In the genomic region with DNA sequence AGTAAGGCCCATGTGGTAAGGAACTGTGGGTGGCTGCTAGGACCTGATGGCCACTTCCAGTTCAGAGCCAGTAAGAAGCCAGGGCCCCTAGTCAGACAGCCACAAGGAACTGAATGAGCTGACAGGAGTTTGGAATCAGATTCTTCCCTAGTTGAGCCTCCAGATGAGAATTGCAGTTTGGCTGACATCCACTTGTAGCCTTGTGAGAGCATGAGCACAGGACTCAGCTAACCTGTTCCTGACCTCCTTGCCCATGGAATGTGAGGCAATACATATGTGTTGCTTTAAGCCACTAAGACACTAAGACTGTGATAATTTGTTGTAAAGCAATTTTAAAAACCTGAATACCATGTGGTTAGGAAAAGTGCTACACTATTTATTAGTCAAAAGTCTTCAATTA, we compare ENCODE assay signal across 14 cellular contexts. TPM values are rescaled to one million over a fixed set of nuclear protein-coding genes. Genes with fewer than 3 reads are reported as not detected.
A peak's percentile ranks its signal among the peaks of the same experiment; 100 is the strongest.
DNase-seq lines count a peak whose midpoint lies in the region; ATAC-seq, FAIRE-seq and TF ChIP-seq lines count a peak whose summit lies in the region.
"Had no signal": no experiment of that assay in that cellular context is flagged by ENCODE, and none has a peak within 500 bp of the region (broad histone marks: within the 10 kb centered on the region; RNA-seq: fewer than 3 reads in every experiment).

No MANE protein-coding gene starts in this region.

- H3K4me2 ChIP-seq in MM.1S (ENCODE audit: low read depth, low read length) (peak overlapping the region; percentile 82; the same call in 1 of the 2 replicates), K562 (ENCODE audit: insufficient read depth, low read length) (peak overlapping the region; percentile 85), osteoblast (ENCODE audit: insufficient read depth, low read length) (no peak overlapping the region)

- DNase-seq in DMS53 (lab: John Stamatoyannopoulos, UW) (peak; percentile 37), DMS53 treated with DMSO at 0.1 percent for 48 hours (lab: John Stamatoyannopoulos, UW; ENCODE audit: unreplicated experiment) (no peak), MM.1S (no peak), K562 (ENCODE audit: extremely low read depth in 1 of 4, low spot score in 3 of 4) (peak in 1 of 4 experiments; percentile 29), osteoblast (ENCODE audit: insufficient read length, low spot score, missing footprints) (no peak), lower lobe of right lung (no peak)
- DNase-seq in activated CD8-positive, alpha-beta memory T cell treated with anti-CD3 and anti-CD28 coated beads, Interleukin-2, amount 10 ng/mL, durations not matched to agents 7 days and 5 days, result no peak
- DNase-seq: activated effector memory CD4-positive, alpha-beta T cell treated with Interleukin-2 at 50 U/mL for 16 hours; central memory CD4-positive, alpha-beta T cell; MG63; NCI-H2171; Right ventricle myocardium superior had no signal

- no peaks in the 10 kb centered on the region for H3K9me1 ChIP-seq in K562 (ENCODE audit: control insufficient read depth, insufficient read depth, low read length)

- POLR2A ChIA-PET in K562 (lab: Yijun Ruan, JAX), result interaction anchor here (1.5 to 2.4 kb wide), 2 partner anchors 8 to 12 kb away, joined by 3 to 6 read pairs; partner anchors contain the start of gene TXNL1

- TF ChIP-seq POLR2A in K562 (conservative IDR thresholded peaks at IDR 0.05), result no peak

- peaks cover 13% of the 10 kb centered on the region for H3F3A ChIP-seq in MM.1S (ENCODE audit: insufficient read depth, low read length)

- H4K20me1 ChIP-seq in MM.1S (ENCODE audit: insufficient read depth, low read length) (no peaks in the 10 kb centered on the region), K562 (replicated peaks; ENCODE audit: control insufficient read depth, insufficient read depth, low read length) (no peaks in the 10 kb centered on the region), osteoblast (ENCODE audit: insufficient read depth, low read length) (peaks cover 4% of the 10 kb centered on the region)

- no TSS peak for BruUV-seq in K562 (replicated peaks; lab: Mats Ljungman, UMichigan)

- no peaks in the 10 kb centered on the region for H3K27me3 Mint-ChIP-seq in activated CD8-positive, alpha-beta memory T cell treated with anti-CD3 and anti-CD28 coated beads, Interleukin-2, amount 10 ng/mL, durations not matched to agents 7 days and 5 days

- TF ChIP-seq EP300 in K562 (IDR thresholded peaks at IDR 0.05; ENCODE audit: low read length), result no peak

- intact Hi-C loops in K562 (cut with micrococcal nuclease) (no loop called here), lower lobe of right lung (cut with DNase I) (no loop called here)

- in situ Hi-C loops in K562 (cut with MboI), result no loop called here

- H3K9ac ChIP-seq in MM.1S (ENCODE audit: low read length) (no peak overlapping the region), K562 (ENCODE audit: insufficient read depth in 1 of 2, low read depth in 2 of 2, low read length in 2 of 2) (peak overlapping the region in 1 of 2 experiments; percentile 70; a peak in 2 of 4 replicates)

- TF ChIP-seq RAD21 in K562 (CRISPR knock-in tag; conservative IDR thresholded peaks at IDR 0.05 in 1 of 2, IDR thresholded peaks at IDR 0.05 in 1 of 2), result no peak

- H3K4me1 ChIP-seq in MM.1S (ENCODE audit: low read length) (0 out of 2 replicates have a peak, but pooled peaks cover 7% of the 10 kb centered on the region), K562 (replicated peaks in 1 of 2; ENCODE audit: control insufficient read depth in 2 of 2, insufficient read depth in 2 of 2, low read length in 2 of 2) (peaks cover 0 to 23% of the 10 kb centered on the region in 2 experiments; a peak in 3 of 5 replicates), osteoblast (ENCODE audit: insufficient read depth, low read length) (peaks cover 14% of the 10 kb centered on the region), lower lobe of right lung (peaks cover 18% of the 10 kb centered on the region)

- no peaks in the 10 kb centered on the region for H3K9me2 ChIP-seq in MM.1S (replicated peaks; ENCODE audit: insufficient read depth, low read length)

- no peaks in the 10 kb centered on the region for H3K9me3 ChIP-seq in MM.1S (replicated peaks; ENCODE audit: insufficient read depth, low read length)
- H3K9me3 ChIP-seq in K562 (replicated peaks; ENCODE audit: control insufficient read depth, insufficient read depth, low read depth, low read length), result no peaks in the 10 kb centered on the region
- H3K9me3 ChIP-seq in osteoblast (ENCODE audit: low read depth, low read length), result no peaks in the 10 kb centered on the region
- H3K9me3 ChIP-seq in lower lobe of right lung, result no peaks in the 10 kb centered on the region
- H3K9me3 ChIP-seq: MG63 had no signal

- H3K27ac ChIP-seq in MM.1S (ENCODE audit: low read length) (no peak overlapping the region), K562 (ENCODE audit: extremely low read depth, low read depth, low read length) (peak overlapping the region; percentile 65), osteoblast (ENCODE audit: low read depth, low read length) (no peak overlapping the region), lower lobe of right lung (no peak overlapping the region)

- H3K4me1 Mint-ChIP-seq in activated CD8-positive, alpha-beta memory T cell treated with anti-CD3 and anti-CD28 coated beads, Interleukin-2, amount 10 ng/mL, durations not matched to agents 7 days and 5 days, result peaks cover 69% of the 10 kb centered on the region

- peak; percentile 46 for FAIRE-seq in K562 (lab: Jason Lieb, UNC)
- FAIRE-seq: A204.1 had no signal

- H3K4me3 ChIP-seq in MM.1S (ENCODE audit: low read length) (no peak overlapping the region), K562 (no peak overlapping the region), osteoblast (ENCODE audit: insufficient read depth, low read length) (no peak overlapping the region), lower lobe of right lung (no peak overlapping the region)

- no peak overlapping the region for H2AFZ ChIP-seq in MM.1S (ENCODE audit: low read length)
- H2AFZ ChIP-seq in K562 (ENCODE audit: low read depth, low read length), result peak overlapping the region; percentile 94
- peak overlapping the region; percentile 18 for H2AFZ ChIP-seq in osteoblast (ENCODE audit: low read length)

- ATAC-seq in K562, result no peak
- ATAC-seq in activated CD8-positive, alpha-beta memory T cell treated with anti-CD3 and anti-CD28 coated beads, Interleukin-2, amount 10 ng/mL, durations not matched to agents 7 days and 5 days, result no peak
- ATAC-seq in lower lobe of right lung, result no peak
- ATAC-seq in HG03442 (IDR thresholded peaks at IDR 0.05; ENCODE audit: unreplicated experiment), result no peak

- peaks cover 14% of the 10 kb centered on the region for H3K36me3 Mint-ChIP-seq in activated CD8-positive, alpha-beta memory T cell treated with anti-CD3 and anti-CD28 coated beads, Interleukin-2, amount 10 ng/mL, durations not matched to agents 7 days and 5 days

- peaks cover 42% of the 10 kb centered on the region for H3K79me2 ChIP-seq in MM.1S (ENCODE audit: low read length)
- peaks cover 31% of the 10 kb centered on the region for H3K79me2 ChIP-seq in K562 (ENCODE audit: control insufficient read depth, insufficient read depth, low read length)
- peaks cover 38% of the 10 kb centered on the region for H3K79me2 ChIP-seq in osteoblast (ENCODE audit: insufficient read depth, low read length)

- H3K27ac Mint-ChIP-seq in activated CD8-positive, alpha-beta memory T cell treated with anti-CD3 and anti-CD28 coated beads, Interleukin-2, amount 10 ng/mL, durations not matched to agents 7 days and 5 days, result no peak overlapping the region

- no peak for TF ChIP-seq CTCF in MM.1S (IDR thresholded peaks at IDR 0.05; ENCODE audit: low read length)
- no peak for TF ChIP-seq CTCF in K562 (IDR thresholded peaks at IDR 0.05 in 2 of 3, conservative IDR thresholded peaks at IDR 0.05 in 1 of 3; ENCODE audit: insufficient read depth in 2 of 3, low read depth in 1 of 3, low read length in 3 of 3)
- no peak for TF ChIP-seq CTCF in osteoblast (IDR thresholded peaks at IDR 0.05; ENCODE audit: extremely low read depth, low read depth, low read length)
- no peak for TF ChIP-seq CTCF in lower lobe of right lung (IDR thresholded peaks at IDR 0.05)

- peaks cover 3% of the 10 kb centered on the region for H3K9me3 Mint-ChIP-seq in activated CD8-positive, alpha-beta memory T cell treated with anti-CD3 and anti-CD28 coated beads, Interleukin-2, amount 10 ng/mL, durations not matched to agents 7 days and 5 days (ENCODE audit: low read depth)

- H3K36me3 ChIP-seq in MM.1S (replicated peaks; ENCODE audit: insufficient read depth, low read length), result no peaks in the 10 kb centered on the region
- H3K36me3 ChIP-seq in K562 (ENCODE audit: control insufficient read depth, insufficient read depth, low read length), result no peaks in the 10 kb centered on the region
- no peaks in the 10 kb centered on the region for H3K36me3 ChIP-seq in osteoblast (ENCODE audit: insufficient read depth, low read length)
- H3K36me3 ChIP-seq in lower lobe of right lung, result no peaks in the 10 kb centered on the region
- H3K36me3 ChIP-seq: MG63 had no signal

- CTCF ChIA-PET in K562 (lab: Yijun Ruan, JAX; ENCODE audit: low intra/inter-chr PET ratio), result no interaction called here
- CTCF ChIA-PET in activated CD8-positive, alpha-beta memory T cell treated with anti-CD3 and anti-CD28 coated beads, Interleukin-2, amount 10 ng/mL, durations not matched to agents 7 days and 5 days (lab: Charles Lee), result interaction anchor here (1.1 to 5.2 kb wide), 6 partner anchors 9 to 59 kb away, joined by 4 to 16 read pairs (median 8); partner anchors contain the start of gene TXNL1

- H3K4me3 Mint-ChIP-seq in activated CD8-positive, alpha-beta memory T cell treated with anti-CD3 and anti-CD28 coated beads, Interleukin-2, amount 10 ng/mL, durations not matched to agents 7 days and 5 days, result no peak overlapping the region

- H3K27me3 ChIP-seq in MM.1S (replicated peaks; ENCODE audit: insufficient read depth, low read length) (no peaks in the 10 kb centered on the region), K562 (ENCODE audit: control insufficient read depth in 2 of 2, insufficient read depth in 2 of 2, low read length in 2 of 2) (no peaks in the 10 kb centered on the region), osteoblast (ENCODE audit: insufficient read depth, low read length) (no peaks in the 10 kb centered on the region), lower lobe of right lung (ENCODE audit: low read depth) (no peaks in the 10 kb centered on the region)
- H3K27me3 ChIP-seq: MG63 had no signal

RNA-seq across cellular contexts. Expression of gene WDR7, which starts 1.1 kb away (rescaled TPM):
- 31.4 and 76.2 TPM in 2 replicates for total RNA-seq in K562 (2011; cell fraction: chromatin; rRNA removed; ENCODE audit: low replicate concordance)
- total RNA-seq in K562 (2011; cell fraction: nucleolus; rRNA removed), result 10.5 and 11.4 TPM in 2 replicates
- total RNA-seq in K562 (2011; cell fraction: nucleoplasm; rRNA removed), result 25.4 and 27.6 TPM in 2 replicates
- total RNA-seq in K562 (2014; rRNA removed), result 6.9 and 7.5 TPM in 2 replicates
- 9.4 and 9.6 TPM in 2 replicates for total RNA-seq in K562 (2014; rRNA removed; fragmentation: Illumina TruSeq; extraction: Trizol)
- total RNA-seq in K562 (2015; rRNA removed; fragmentation: Illumina TruSeq; extraction: Trizol), result 9.0 and 11.0 TPM in 2 replicates
- total RNA-seq in K562 (2021), result 6.6 and 7.4 TPM in 2 replicates
- 2.7 and 5.3 TPM in 2 replicates for polyA plus RNA-seq in K562 (2011; rRNA removed)
- 2.6 and 4.7 TPM in 2 replicates for polyA plus RNA-seq in K562 (2011; cell fraction: cytosol; rRNA removed)
- 6.2 and 9.5 TPM in 2 replicates for polyA plus RNA-seq in K562 (2011; cell fraction: nucleus; rRNA removed)
- 4.0 and 5.5 TPM in 2 replicates for polyA plus RNA-seq in K562 (2012)
- polyA plus RNA-seq in K562 (2014; fragmentation: Illumina TruSeq; extraction: Trizol), result 3.9 and 4.6 TPM in 2 replicates
- polyA plus RNA-seq in K562 (2014; fragmentation: Nextera tagmentation; extraction: Ambion mirVana), result 1 to 10 TPM; 1.4 to 2.1 TPM
- polyA plus RNA-seq in K562 (2014; rRNA removed), result 2.1 and 4.9 TPM in 2 replicates
- polyA minus RNA-seq in K562 (2011; rRNA and poly(A)+ RNA removed), result 39.9 and 46.8 TPM in 2 replicates
- 3.0 and 7.3 TPM in 2 replicates for polyA minus RNA-seq in K562 (2011; cell fraction: cytosol; rRNA and poly(A)+ RNA removed)
- polyA minus RNA-seq in K562 (2011; cell fraction: nucleus; rRNA and poly(A)+ RNA removed), result 24.4 and 36.3 TPM in 2 replicates
- total RNA-seq in osteoblast, result 23.2 and 29.2 TPM in 2 replicates
- total RNA-seq in activated CD8-positive, alpha-beta memory T cell treated with anti-CD3 and anti-CD28 coated beads, Interleukin-2, amount 10 ng/mL, durations not matched to agents 7 days and 5 days, result 10 to 100 TPM; 35.9 to 43.3 TPM
- total RNA-seq in lower lobe of right lung, result 29.1 TPM

RNA-seq across cellular contexts. Expression of gene TXNL1, which starts 11.7 kb away (rescaled TPM):
- total RNA-seq in K562 (2011; cell fraction: chromatin; rRNA removed; ENCODE audit: low replicate concordance), result 12.5 and 24.9 TPM in 2 replicates
- 7.8 and 10.1 TPM in 2 replicates for total RNA-seq in K562 (2011; cell fraction: nucleolus; rRNA removed)
- total RNA-seq in K562 (2011; cell fraction: nucleoplasm; rRNA removed), result 21.5 and 43.8 TPM in 2 replicates
- total RNA-seq in K562 (2014; rRNA removed) (40.4 and 50.9 TPM in 2 replicates), K562 (2014; rRNA removed; fragmentation: Illumina TruSeq; extraction: Trizol) (65.8 and 76.3 TPM in 2 replicates), K562 (2015; rRNA removed; fragmentation: Illumina TruSeq; extraction: Trizol) (82.3 and 86.0 TPM in 2 replicates), K562 (2021) (65.4 and 65.7 TPM in 2 replicates), osteoblast (32.9 and 47.7 TPM in 2 replicates), lower lobe of right lung (53.0 TPM)
- polyA plus RNA-seq in K562 (2011; rRNA removed) (56.6 and 64.9 TPM in 2 replicates), K562 (2014; fragmentation: Illumina TruSeq; extraction: Trizol) (74.6 and 103 TPM in 2 replicates), K562 (2014; fragmentation: Nextera tagmentation; extraction: Ambion mirVana) (10 to 100 TPM; 45.4 to 48.1 TPM), K562 (2014; rRNA removed) (61.7 and 72.6 TPM in 2 replicates)
- 14.8 and 21.3 TPM in 2 replicates for polyA plus RNA-seq in K562 (2011; cell fraction: cytosol; rRNA removed)
- 13.3 and 19.5 TPM in 2 replicates for polyA plus RNA-seq in K562 (2011; cell fraction: nucleus; rRNA removed)
- polyA plus RNA-seq in K562 (2012), result 63.9 and 76.0 TPM in 2 replicates
- 45.2 and 46.6 TPM in 2 replicates for polyA minus RNA-seq in K562 (2011; rRNA and poly(A)+ RNA removed)
- 7.9 and 17.8 TPM in 2 replicates for polyA minus RNA-seq in K562 (2011; cell fraction: cytosol; rRNA and poly(A)+ RNA removed)
- polyA minus RNA-seq in K562 (2011; cell fraction: nucleus; rRNA and poly(A)+ RNA removed), result 12.1 and 16.8 TPM in 2 replicates
- total RNA-seq in activated CD8-positive, alpha-beta memory T cell treated with anti-CD3 and anti-CD28 coated beads, Interleukin-2, amount 10 ng/mL, durations not matched to agents 7 days and 5 days, result 10 to 100 TPM; 42.5 to 61.2 TPM
